In genomic region chr7:39951156-39951942, GRCh38 we compare ENCODE assay signal across 8 cellular contexts. TPM values are rescaled to one million over a fixed set of nuclear protein-coding genes. Genes with fewer than 3 reads are reported as not detected.
DNase-seq lines count a peak whose midpoint lies in the region; ATAC-seq and TF ChIP-seq lines count a peak whose summit lies in the region.

No MANE protein-coding gene starts in this region.

- WGBS in lower leg skin, 2 donors: 0 to 1% methylated on average over 26 to 35 of the region's 78 CpGs

- no peak for TF ChIP-seq CTCF in lower leg skin (IDR thresholded peaks at IDR 0.05)

- intact Hi-C loops in lower leg skin (cut with DNase I; ENCODE audit: low total_unique reads): no loop called here

- DNase-seq in NCI-H2081 (lab: John Stamatoyannopoulos, UW): peak; percentile 57 to 75
- no peak for DNase-seq in NCI-H2081 treated with DMSO at 0.1 percent for 48 hours (lab: John Stamatoyannopoulos, UW)
- DNase-seq in NCI-H2107 treated with DMSO at 0.1 percent for 48 hours (lab: John Stamatoyannopoulos, UW; ENCODE audit: unreplicated experiment): peak; percentile 48
- DNase-seq in activated CD4-positive, alpha-beta T cell treated with anti-CD3 and anti-CD28 coated beads, Interleukin-2, amount 50 U/mL, for 1 hour: peak; percentile 68
- DNase-seq in dermis blood vessel endothelial cell: peak; percentile 73
- peak; percentile 34 to 88 for DNase-seq in lower leg skin (ENCODE audit: low spot score in 2 of 2)
- peak in 2 of 3 donors; percentile 44 to 46 for DNase-seq in stimulated activated CD4-positive, alpha-beta T cell treated with anti-CD3 and anti-CD28 coated beads, TNF-alpha, amount 100 ng/mL, for 1 hour (ENCODE audit: low read depth in 3 of 3, low spot score in 1 of 3)

- H3K4me3 ChIP-seq in lower leg skin (ENCODE audit: low read depth, poor library complexity, severe bottlenecking): peak overlapping the region; percentile 90

- no peak for TF ChIP-seq POLR2A in lower leg skin (IDR thresholded peaks at IDR 0.05)

- peak; percentile 26 for ATAC-seq in HG02763 (IDR thresholded peaks at IDR 0.05; ENCODE audit: unreplicated experiment)

RNA-seq across cellular contexts. Expression of gene CDK13, which starts 1.3 kb away (rescaled TPM):
- total RNA-seq in dermis blood vessel endothelial cell: 57.1 and 78.1 TPM in 2 replicates
- 10 to 100 TPM; 51.6 to 92.8 (median 60.3) TPM for total RNA-seq in lower leg skin
